8 cellular contexts compared by ENCODE assay signal in genomic region chr19:43826787-43827754, GRCh38. TPM values are rescaled to one million over a fixed set of nuclear protein-coding genes. Genes with fewer than 3 reads are reported as not detected.
DNase-seq lines count a peak whose midpoint lies in the region; ATAC-seq, FAIRE-seq and TF ChIP-seq lines count a peak whose summit lies in the region.

ZNF283 (plus strand) TSS chr19:43827321; CDS start chr19:43833505, 6,184 bp downstream.

- H3K4me1 Mint-ChIP-seq in activated B cell treated with CpG ODN at 0.5 μM for 24 hours: peaks cover 16% of the 10 kb centered on the region

- H3K9me3 ChIP-seq in spleen: peaks cover 0 to 22% (median 12%) of the 10 kb centered on the region in 8 donors

- peaks cover 7% of the 10 kb centered on the region for H3K27me3 Mint-ChIP-seq in activated B cell treated with CpG ODN at 0.5 μM for 24 hours

- H3K4me3 ChIP-seq in spleen: peak within 1 kb of the TSS; percentile 56 to 74 (median 63)

- intact Hi-C loops in activated B cell treated with CpG ODN at 0.5 μM for 24 hours (cut with micrococcal nuclease) (loop anchor here (1.0 to 5.0 kb wide), 3 partner anchors 108 to 285 kb away; partner anchors contain the start of genes ZNF225, ZNF230 and ZNF45), spleen (cut with DNase I; ENCODE audit: low total_unique reads) (no loop called here)

- POLR2A ChIA-PET in activated B cell treated with CpG ODN at 0.5 μM for 24 hours (lab: Charles Lee): interaction anchor here (0.6 to 1.4 kb wide), 8 partner anchors 46 to 703 kb away, joined by 3 to 8 read pairs (median 4); partner anchors contain the start of genes KCNN4, SMG9, ZNF226 and ZNF230

- H3K36me3 ChIP-seq in spleen: peaks cover 3 to 40% (median 33%) of the 10 kb centered on the region in 6 donors

- ATAC-seq in HG03025 (IDR thresholded peaks at IDR 0.05; ENCODE audit: low FRiP score, unreplicated experiment): peak; percentile 51
- ATAC-seq in activated B cell treated with CpG ODN at 0.5 μM for 24 hours (ENCODE audit: low read depth): peak; percentile 94

- peaks cover 8% of the 10 kb centered on the region for H3K9me3 Mint-ChIP-seq in activated B cell treated with CpG ODN at 0.5 μM for 24 hours

- H3K36me3 Mint-ChIP-seq in activated B cell treated with CpG ODN at 0.5 μM for 24 hours (ENCODE audit: low read depth): peaks cover 32% of the 10 kb centered on the region

- H3K4me3 Mint-ChIP-seq in activated B cell treated with CpG ODN at 0.5 μM for 24 hours: peak within 1 kb of the TSS; percentile 92

- TF ChIP-seq CTCF in activated B cell treated with CpG ODN at 0.5 μM for 24 hours (IDR thresholded peaks at IDR 0.05): no peak
- no peak for TF ChIP-seq CTCF in spleen (IDR thresholded peaks at IDR 0.05 in 8 of 11, conservative IDR thresholded peaks at IDR 0.05 in 3 of 11)

- DNase-seq in NCI-H2227 (lab: John Stamatoyannopoulos, UW; ENCODE audit: unreplicated experiment) (peak; percentile 93), activated B cell treated with CpG ODN at 0.5 μM for 24 hours (peak; percentile 76), cerebellar cortex (ENCODE audit: low spot score) (peak; percentile 98), spleen (peak; percentile 93)
- DNase-seq in NK-92 treated with Interleukin-12 subunit alpha and Interleukin-12 subunit beta, amount 100 ng/mL, for 24 hours (lab: John Stamatoyannopoulos, UW): no peak

- CTCF ChIA-PET in activated B cell treated with CpG ODN at 0.5 μM for 24 hours (lab: Charles Lee): interaction anchor here (1.1 kb wide), 1 partner anchor 59 kb away, joined by 3 read pairs; no protein-coding TSS in a partner anchor

- WGBS in spleen, 5 donors: 6 to 11% (median 8%) methylated on average over 37 to 46 of the region's 46 CpGs

- peak within 1 kb of the TSS; percentile 53 for H3K27ac Mint-ChIP-seq in activated B cell treated with CpG ODN at 0.5 μM for 24 hours

- H3K27ac ChIP-seq in spleen: peak within 1 kb of the TSS in 7 of 8 donors; percentile 18 to 84 (median 69)

- H3K27me3 ChIP-seq in spleen (replicated peaks in 1 of 7): peaks cover 0 to 3% (median 0%) of the 10 kb centered on the region in 7 donors

- H3K4me1 ChIP-seq in spleen: peaks cover 3 to 21% (median 9%) of the 10 kb centered on the region in 6 donors

- FAIRE-seq in islet of Langerhans (lab: Jason Lieb, UNC): peak; percentile 43

- peak; percentile 39 for TF ChIP-seq POLR2A in GM15510 (IDR thresholded peaks at IDR 0.05; ENCODE audit: borderline replicate concordance, extremely low read depth, insufficient read length)
- TF ChIP-seq POLR2A in spleen (IDR thresholded peaks at IDR 0.05): no peak

RNA-seq across cellular contexts. Expression of gene ZNF283, which starts in this region (rescaled TPM):
- total RNA-seq in activated B cell treated with CpG ODN at 0.5 μM for 24 hours (10.4 and 13.0 TPM in 2 replicates), spleen (10 to 100 TPM in 6 of 7 donors, 1 to 10 TPM in 1; 6.0 to 15.6 (median 11.9) TPM)
- 1 to 10 TPM; 1.1 to 3.0 (median 1.1) TPM for polyA plus RNA-seq in spleen
